Comparison of ENCODE assay signal across 11 cellular contexts in the genomic region with DNA sequence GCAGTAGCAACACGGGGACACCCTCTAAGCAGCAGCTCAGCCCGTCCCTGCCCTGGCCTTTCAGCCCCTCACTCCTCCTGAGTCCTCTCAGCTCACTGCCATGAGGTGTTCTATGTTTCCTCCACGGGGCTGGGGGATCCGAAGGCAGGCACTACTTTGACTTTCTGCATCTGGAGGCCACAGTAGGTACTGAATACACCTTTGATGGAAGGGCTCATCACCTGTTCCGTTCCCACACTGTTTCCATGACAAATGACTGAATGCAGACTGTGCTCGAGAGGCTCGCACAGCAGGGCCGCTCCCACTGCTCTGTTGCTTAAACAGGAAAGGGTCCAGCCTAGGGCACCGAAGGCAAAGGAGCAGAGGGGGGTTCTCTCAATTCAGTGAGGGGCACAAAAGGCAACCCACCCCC.
DNase-seq lines count a peak whose midpoint lies in the region; ATAC-seq and TF ChIP-seq lines count a peak whose summit lies in the region.
"Had no signal": no experiment of that assay in that cellular context is flagged by ENCODE, and none has a peak within 500 bp of the region (broad histone marks: within the 10 kb centered on the region; RNA-seq: fewer than 3 reads in every experiment).

No MANE protein-coding gene starts in this region.

- H3K4me3 ChIP-seq in Panc1 (ENCODE audit: low read depth in 2 of 2, low read length in 2 of 2) (no peak overlapping the region), osteoblast (ENCODE audit: insufficient read depth, low read length) (no peak overlapping the region)

- no peaks in the 10 kb centered on the region for H3K4me1 Mint-ChIP-seq in activated CD8-positive, alpha-beta memory T cell treated with anti-CD3 and anti-CD28 coated beads, Interleukin-2, amount 10 ng/mL, durations not matched to agents 7 days and 5 days
- H3K4me1 Mint-ChIP-seq in H9, result peaks cover 23 to 29% of the 10 kb centered on the region in 2 experiments
- peaks cover 5% of the 10 kb centered on the region for H3K4me1 Mint-ChIP-seq in type B pancreatic cell (ENCODE audit: unreplicated experiment)
- H3K4me1 Mint-ChIP-seq: stimulated activated memory B cell treated with anti-CD40 and anti-IgM and Interleukin-4, amounts not matched to agents 10 μg/mL and 1 μg/mL and 100 μg/mL, for 72 hours had no signal

- CTCF ChIA-PET in activated CD8-positive, alpha-beta memory T cell treated with anti-CD3 and anti-CD28 coated beads, Interleukin-2, amount 10 ng/mL, durations not matched to agents 7 days and 5 days (lab: Charles Lee), result interaction anchor here (0.8 to 7.5 kb wide), 23 partner anchors 11 to 736 kb away, joined by 3 to 109 read pairs (median 4); no protein-coding TSS in a partner anchor
- CTCF ChIA-PET in Panc1 (lab: Charles Lee), result interaction anchor here (1.2 to 1.4 kb wide), 3 partner anchors 71 to 349 kb away, joined by 5 to 6 read pairs (median 6); no protein-coding TSS in a partner anchor

- H2BK5ac ChIP-seq in H9 (ENCODE audit: insufficient read length, low read length), result no peak overlapping the region

- no peak for DNase-seq in activated CD8-positive, alpha-beta memory T cell treated with anti-CD3 and anti-CD28 coated beads, Interleukin-2, amount 10 ng/mL, durations not matched to agents 7 days and 5 days
- no peak for DNase-seq in activated CD8-positive, alpha-beta memory T cell treated with anti-CD3 and anti-CD28 coated beads, Interleukin-2, amount 50 U/mL, for 4 hours
- peak; percentile 62 for DNase-seq in H9
- no peak for DNase-seq in Panc1 (ENCODE audit: low read depth, low spot score)
- no peak for DNase-seq in osteoblast (ENCODE audit: insufficient read length, low spot score, missing footprints)
- no peak for DNase-seq in COLO829 (ENCODE audit: low spot score)
- DNase-seq in type B pancreatic cell (ENCODE audit: extremely low spot score, unreplicated experiment), result no peak
- DNase-seq in OCI-M2 (lab: John Stamatoyannopoulos, UW; ENCODE audit: unreplicated experiment), result no peak
- DNase-seq: NCI-H446 treated with DMSO at 0.1 percent for 48 hours had no signal

- H3T11ph ChIP-seq in H9 (ENCODE audit: low read length), result no peak overlapping the region

- no TSS peak for BruUV-seq in Panc1 (replicated peaks; lab: Mats Ljungman, UMichigan)

- no peak overlapping the region for H3K9ac ChIP-seq in H9 (ENCODE audit: extremely low read depth, insufficient read length, low read length)

- no peak overlapping the region for H3K18ac ChIP-seq in H9 (ENCODE audit: insufficient read length, low read depth, low read length)

- no peak overlapping the region for H3K4me3 Mint-ChIP-seq in activated CD8-positive, alpha-beta memory T cell treated with anti-CD3 and anti-CD28 coated beads, Interleukin-2, amount 10 ng/mL, durations not matched to agents 7 days and 5 days
- no peak overlapping the region for H3K4me3 Mint-ChIP-seq in H9
- no peak overlapping the region for H3K4me3 Mint-ChIP-seq in type B pancreatic cell
- H3K4me3 Mint-ChIP-seq: activated T-helper 1 cell treated with anti-CD3 and anti-CD28 coated beads, Interleukin-12 subunit alpha, Interleukin-12 subunit beta, Interleukin-2, Interleukin-4 antibody, amounts not matched to agents 30 ng/mL and 10 ng/mL and 1 ng/mL, durations not matched to agents 14 hours and 24 hours and 36 hours; stimulated activated memory B cell treated with anti-CD40 and anti-IgM and Interleukin-4, amounts not matched to agents 10 μg/mL and 1 μg/mL and 100 μg/mL, for 72 hours had no signal

- TF ChIP-seq CTCF in H9 (conservative IDR thresholded peaks at IDR 0.05) (peak; percentile 29; the same call in 1 of the 3 replicates), Panc1 (IDR thresholded peaks at IDR 0.05) (peak; percentile 57), osteoblast (IDR thresholded peaks at IDR 0.05; ENCODE audit: extremely low read depth, low read depth, low read length) (no peak), type B pancreatic cell (conservative IDR thresholded peaks at IDR 0.05) (no peak)

- H3K9me3 Mint-ChIP-seq in activated CD8-positive, alpha-beta memory T cell treated with anti-CD3 and anti-CD28 coated beads, Interleukin-2, amount 10 ng/mL, durations not matched to agents 7 days and 5 days (ENCODE audit: low read depth), result no peaks in the 10 kb centered on the region
- H3K9me3 Mint-ChIP-seq in H9 (peaks cover 5 to 12% of the 10 kb centered on the region in 2 experiments), type B pancreatic cell (no peaks in the 10 kb centered on the region)
- H3K9me3 Mint-ChIP-seq: activated T-helper 1 cell treated with anti-CD3 and anti-CD28 coated beads, Interleukin-12 subunit alpha, Interleukin-12 subunit beta, Interleukin-2, Interleukin-4 antibody, amounts not matched to agents 30 ng/mL and 10 ng/mL and 1 ng/mL, durations not matched to agents 14 hours and 24 hours and 36 hours had no signal

- H4K91ac ChIP-seq in H9 (ENCODE audit: insufficient read length, low read depth, low read length), result no peak overlapping the region

- H3K14ac ChIP-seq in H9 (ENCODE audit: insufficient read depth, low read length), result no peak overlapping the region

- no peak overlapping the region for H2AFZ ChIP-seq in H9 (ENCODE audit: low read length)
- H2AFZ ChIP-seq in osteoblast (ENCODE audit: low read length), result peak overlapping the region; percentile 24

- peaks cover 11% of the 10 kb centered on the region for H3K27me3 Mint-ChIP-seq in activated CD8-positive, alpha-beta memory T cell treated with anti-CD3 and anti-CD28 coated beads, Interleukin-2, amount 10 ng/mL, durations not matched to agents 7 days and 5 days
- no peaks in the 10 kb centered on the region for H3K27me3 Mint-ChIP-seq in H9 (ENCODE audit: low read depth)
- H3K27me3 Mint-ChIP-seq in type B pancreatic cell, result peaks cover 9% of the 10 kb centered on the region

- no peaks in the 10 kb centered on the region for H3K79me1 ChIP-seq in H9 (ENCODE audit: insufficient read depth, low read depth, low read length, poor library complexity, severe bottlenecking)

- no peaks in the 10 kb centered on the region for H3K36me3 Mint-ChIP-seq in activated CD8-positive, alpha-beta memory T cell treated with anti-CD3 and anti-CD28 coated beads, Interleukin-2, amount 10 ng/mL, durations not matched to agents 7 days and 5 days
- peaks cover 6 to 12% (median 8%) of the 10 kb centered on the region in 3 experiments for H3K36me3 Mint-ChIP-seq in H9 (ENCODE audit: insufficient read depth in 1 of 3, low read depth in 3 of 3)
- no peaks in the 10 kb centered on the region for H3K36me3 Mint-ChIP-seq in type B pancreatic cell
- H3K36me3 Mint-ChIP-seq: stimulated activated memory B cell treated with anti-CD40 and anti-IgM and Interleukin-4, amounts not matched to agents 10 μg/mL and 1 μg/mL and 100 μg/mL, for 72 hours had no signal

- no peak overlapping the region for H2BK120ac ChIP-seq in H9 (ENCODE audit: low read depth, low read length, poor library complexity, severe bottlenecking)

- no peak overlapping the region for H4K8ac ChIP-seq in H9 (replicated peaks; ENCODE audit: insufficient read length, low read depth, low read length)

- intact Hi-C loops in Panc1 (cut with micrococcal nuclease; ENCODE audit: unreplicated experiment), result loop anchor here (5.0 kb wide), 1 partner anchor 145 kb away; no protein-coding TSS in a partner anchor

- H2BK15ac ChIP-seq in H9 (ENCODE audit: low read depth, low read length), result no peak overlapping the region

- no peak overlapping the region for H4K5ac ChIP-seq in H9 (ENCODE audit: insufficient read length, low read depth, low read length)

- H3K27ac ChIP-seq in H9 (ENCODE audit: insufficient read length, low read depth, low read length), result no peak overlapping the region
- H3K27ac ChIP-seq in Panc1 (ENCODE audit: low read length), result no peak overlapping the region
- no peak overlapping the region for H3K27ac ChIP-seq in osteoblast (ENCODE audit: low read depth, low read length)

- H2AK5ac ChIP-seq in H9 (ENCODE audit: insufficient read length, low read length), result no peak overlapping the region

- POLR2A ChIA-PET in Panc1 (lab: Charles Lee), result no interaction called here

- no peak overlapping the region for H2BK20ac ChIP-seq in H9 (ENCODE audit: low read depth, low read length, poor library complexity, severe bottlenecking)

- no peaks in the 10 kb centered on the region for H3K23me2 ChIP-seq in H9 (ENCODE audit: insufficient read length, low read depth, low read length, poor library complexity, severe bottlenecking)

- peak; percentile 33 for ATAC-seq in activated CD8-positive, alpha-beta memory T cell treated with anti-CD3 and anti-CD28 coated beads, Interleukin-2, amount 10 ng/mL, durations not matched to agents 7 days and 5 days
- ATAC-seq in Panc1, result peak; percentile 61
- ATAC-seq: stimulated activated memory B cell treated with anti-CD40 and anti-IgM and Interleukin-4, amounts not matched to agents 10 μg/mL and 1 μg/mL and 100 μg/mL, for 72 hours had no signal

- H3K4ac ChIP-seq in H9 (ENCODE audit: low read depth, low read length), result no peak overlapping the region

- H3K4me2 ChIP-seq in H9 (ENCODE audit: insufficient read depth, insufficient read length, low read length) (no peak overlapping the region), osteoblast (ENCODE audit: insufficient read depth, low read length) (no peak overlapping the region)

- no CpG with 5 or more reads among the region's 9 CpGs for WGBS in H9 (ENCODE audit: extremely low coverage, insufficient read length, low lambda C conversion rate)

- H3K36me3 ChIP-seq in Panc1 (ENCODE audit: control insufficient read depth, insufficient read depth, low read length), result no peaks in the 10 kb centered on the region
- no peaks in the 10 kb centered on the region for H3K36me3 ChIP-seq in osteoblast (ENCODE audit: insufficient read depth, low read length)

- H4K20me1 ChIP-seq in H9 (ENCODE audit: control insufficient read depth, insufficient read depth, insufficient read length) (no peaks in the 10 kb centered on the region), osteoblast (ENCODE audit: insufficient read depth, low read length) (no peaks in the 10 kb centered on the region)

- in situ Hi-C loops in Panc1 (cut with HindIII; ENCODE audit: low pct_unique_long_range_greater_than_20kb, low sequenced_read_pairs), result no loop called here

- no peak overlapping the region for H2BK12ac ChIP-seq in H9 (ENCODE audit: insufficient read length, low read depth, low read length)

- no peak overlapping the region for H3K56ac ChIP-seq in H9 (ENCODE audit: insufficient read length, low read depth, low read length)

- H3K4me1 ChIP-seq in H9 (ENCODE audit: insufficient read depth, low read length) (peaks cover 2% of the 10 kb centered on the region; the same call in 1 of the 2 replicates), Panc1 (ENCODE audit: control insufficient read depth, insufficient read depth, low read length) (no peaks in the 10 kb centered on the region), osteoblast (ENCODE audit: insufficient read depth, low read length) (no peaks in the 10 kb centered on the region)

- H3K27me3 ChIP-seq in H9 (ENCODE audit: insufficient read depth, low read length) (no peaks in the 10 kb centered on the region), Panc1 (ENCODE audit: control insufficient read depth, insufficient read depth, low read length) (no peaks in the 10 kb centered on the region), osteoblast (ENCODE audit: insufficient read depth, low read length) (peaks cover 4% of the 10 kb centered on the region)

- H3K23ac ChIP-seq in H9 (ENCODE audit: insufficient read length, low read depth, low read length), result no peak overlapping the region

- no peaks in the 10 kb centered on the region for H3K9me3 ChIP-seq in H9 (ENCODE audit: control insufficient read depth, low read depth, low read length)
- H3K9me3 ChIP-seq in Panc1 (ENCODE audit: control insufficient read depth, insufficient read depth, low read depth, low read length), result no peaks in the 10 kb centered on the region
- no peaks in the 10 kb centered on the region for H3K9me3 ChIP-seq in osteoblast (ENCODE audit: low read depth, low read length)

- no peak overlapping the region for H3K27ac Mint-ChIP-seq in activated CD8-positive, alpha-beta memory T cell treated with anti-CD3 and anti-CD28 coated beads, Interleukin-2, amount 10 ng/mL, durations not matched to agents 7 days and 5 days
- no peak overlapping the region for H3K27ac Mint-ChIP-seq in H9
- H3K27ac Mint-ChIP-seq in type B pancreatic cell, result no peak overlapping the region
- H3K27ac Mint-ChIP-seq: activated T-helper 1 cell treated with anti-CD3 and anti-CD28 coated beads, Interleukin-12 subunit alpha, Interleukin-12 subunit beta, Interleukin-2, Interleukin-4 antibody, amounts not matched to agents 30 ng/mL and 10 ng/mL and 1 ng/mL, durations not matched to agents 14 hours and 24 hours and 36 hours; stimulated activated memory B cell treated with anti-CD40 and anti-IgM and Interleukin-4, amounts not matched to agents 10 μg/mL and 1 μg/mL and 100 μg/mL, for 72 hours had no signal

- H3K79me2 ChIP-seq in H9 (ENCODE audit: insufficient read depth, low read length), result no peaks in the 10 kb centered on the region
- no peaks in the 10 kb centered on the region for H3K79me2 ChIP-seq in osteoblast (ENCODE audit: insufficient read depth, low read length)

Comparison
In these comparisons a context has a peak if more than half of its experiments do, and no peak if none do; other contexts are left out.
1. CTCF ChIP-seq: peak in H9 (single experiment) and Panc1 (single experiment); none in osteoblast (single experiment) and type B pancreatic cell (single experiment).